ENCODE assay signal across 7 cellular contexts in the genomic region with DNA sequence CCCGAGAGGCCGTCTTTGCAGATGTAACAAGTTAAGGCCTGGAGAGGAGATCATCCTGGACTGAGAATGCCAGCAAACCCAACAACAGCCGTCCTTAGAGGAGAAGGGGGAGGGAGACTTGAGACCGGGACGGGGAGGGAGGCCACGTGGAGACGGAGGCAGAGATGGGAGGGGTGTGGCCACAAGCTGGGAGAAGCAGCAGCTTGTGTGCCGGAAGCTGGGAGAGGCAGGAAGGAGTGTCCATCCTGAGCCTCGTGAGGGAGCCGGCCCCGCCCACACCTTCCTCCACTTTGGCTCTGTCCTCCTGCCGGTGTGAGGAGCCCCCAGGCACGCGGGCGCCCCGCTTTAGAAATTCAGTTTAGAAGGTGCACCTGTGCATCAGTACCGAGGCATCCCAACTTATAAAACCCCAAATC.
DNase-seq lines count a peak whose midpoint lies in the region; ATAC-seq and TF ChIP-seq lines count a peak whose summit lies in the region.

No MANE protein-coding gene starts in this region.

- H3K4ac ChIP-seq in neuronal stem cell (ENCODE audit: low read length): no peak overlapping the region

- H3K27ac ChIP-seq in SJSA1: no peak overlapping the region
- no peak overlapping the region for H3K27ac ChIP-seq in neuronal stem cell (replicated peaks; ENCODE audit: low read length)

- H2AK5ac ChIP-seq in neuronal stem cell (ENCODE audit: low read depth, low read length): peak overlapping the region; percentile 33

- H3K14ac ChIP-seq in neuronal stem cell (ENCODE audit: low read length): peak overlapping the region; percentile 0

- H2AFZ ChIP-seq in neuronal stem cell (ENCODE audit: low read length): peak overlapping the region; percentile 76

- no peaks in the 10 kb centered on the region for H3K27me3 ChIP-seq in SJSA1 (replicated peaks)
- H3K27me3 ChIP-seq in neuronal stem cell (ENCODE audit: control insufficient read depth in 3 of 3, insufficient read depth in 3 of 3, low read depth in 1 of 3, low read length in 3 of 3): peaks cover 0 to 3% (median 0%) of the 10 kb centered on the region in 3 experiments

- H3K9me3 ChIP-seq in SJSA1 (replicated peaks) (no peaks in the 10 kb centered on the region), neuronal stem cell (replicated peaks in 1 of 2; ENCODE audit: control insufficient read depth in 2 of 2, insufficient read depth in 1 of 2, low read depth in 1 of 2, low read length in 2 of 2) (peaks cover 0 to 7% of the 10 kb centered on the region in 2 donors)

- no CpG with 5 or more reads among the region's 17 CpGs for WGBS in neuronal stem cell (ENCODE audit: extremely low coverage in 2 of 2, insufficient read length in 2 of 2, insufficient replicate concordance in 1 of 2), 2 donors

- DNase-seq in Daoy (ENCODE audit: low read depth) (peak; percentile 89), LNCaP clone FGC (ENCODE audit: low read depth) (peak; percentile 68), SJSA1 (ENCODE audit: low read depth in 1 of 2, low spot score in 2 of 2) (peak; percentile 35 to 67), epithelial cell of esophagus (ENCODE audit: low read depth) (peak; percentile 65), neuronal stem cell (ENCODE audit: low spot score) (peak; percentile 38), NCI-H1048 (lab: John Stamatoyannopoulos, UW) (no peak)

- no peak overlapping the region for H3K9ac ChIP-seq in neuronal stem cell (ENCODE audit: low read depth, low read length, poor library complexity)

- H2BK15ac ChIP-seq in neuronal stem cell (ENCODE audit: low read length): peak overlapping the region; percentile 30

- H3K36me3 ChIP-seq in SJSA1 (no peaks in the 10 kb centered on the region), neuronal stem cell (replicated peaks in 1 of 2; ENCODE audit: control insufficient read depth in 2 of 2, insufficient read depth in 2 of 2, low read length in 2 of 2) (peaks cover 0 to 4% of the 10 kb centered on the region in 2 donors)

- no peak overlapping the region for H2BK120ac ChIP-seq in neuronal stem cell (ENCODE audit: low read depth, low read length)

- TF ChIP-seq CTCF in LNCaP clone FGC (IDR thresholded peaks at IDR 0.05; ENCODE audit: control insufficient read depth, extremely low read depth, insufficient read depth) (no peak), epithelial cell of esophagus (IDR thresholded peaks at IDR 0.05; ENCODE audit: insufficient read depth, low read depth, low read length, missing control alignments) (no peak)

- H4K8ac ChIP-seq in neuronal stem cell (ENCODE audit: low read depth, low read length): no peak overlapping the region

- H3K18ac ChIP-seq in neuronal stem cell (ENCODE audit: low read length): peak overlapping the region; percentile 76

- peaks cover 5% of the 10 kb centered on the region for H3K79me1 ChIP-seq in neuronal stem cell (ENCODE audit: low read depth, low read length)

- H2BK5ac ChIP-seq in neuronal stem cell (ENCODE audit: low read length): peak overlapping the region; percentile 76

- H2BK12ac ChIP-seq in neuronal stem cell (ENCODE audit: low read length): no peak overlapping the region

- H3K4me3 ChIP-seq in LNCaP clone FGC (ENCODE audit: low read depth, low read length) (peak overlapping the region; percentile 48), SJSA1 (peak overlapping the region; percentile 14), epithelial cell of esophagus (ENCODE audit: low read length) (peak overlapping the region; percentile 1), neuronal stem cell (ENCODE audit: low read length in 2 of 2) (no peak overlapping the region)

- peak overlapping the region; percentile 83 for H3K23ac ChIP-seq in neuronal stem cell (ENCODE audit: low read depth, low read length, poor library complexity)

- ATAC-seq in GM19351 (IDR thresholded peaks at IDR 0.05; ENCODE audit: unreplicated experiment): no peak

- peaks cover 9% of the 10 kb centered on the region for H3K4me1 ChIP-seq in SJSA1 (replicated peaks)
- peaks cover 8 to 13% of the 10 kb centered on the region in 2 donors for H3K4me1 ChIP-seq in neuronal stem cell (ENCODE audit: control insufficient read depth in 2 of 2, insufficient read depth in 1 of 2, low read depth in 1 of 2, low read length in 2 of 2)

- no peak overlapping the region for H4K91ac ChIP-seq in neuronal stem cell (ENCODE audit: low read depth, low read length, poor library complexity)

- peak overlapping the region; percentile 41 for H3K4me2 ChIP-seq in neuronal stem cell (ENCODE audit: insufficient read depth, low read length, poor library complexity, severe bottlenecking)

Comparison
In these comparisons a context has a peak if more than half of its experiments do, and no peak if none do; other contexts are left out.
1. H3K4me3 ChIP-seq: peak in LNCaP clone FGC (single experiment), SJSA1 (single experiment) and epithelial cell of esophagus (single experiment); none in neuronal stem cell (0 of 2).